In genomic region chr3:88369337-88369736, GRCh38 we compare ENCODE assay signal across 20 cellular contexts.
"Had no signal": no experiment of that assay in that cellular context is flagged by ENCODE, and none has a peak within 500 bp of the region (broad histone marks: within the 10 kb centered on the region; RNA-seq: fewer than 3 reads in every experiment).

No MANE protein-coding gene starts in this region.

- H3K36me3 ChIP-seq: esophagus squamous epithelium, gastroesophageal sphincter, lower lobe of right lung, neutrophil, suprapubic skin, thyroid gland had no signal

- H3K27ac Mint-ChIP-seq: nephron, type B pancreatic cell had no signal

- H3K27me3 ChIP-seq: esophagus squamous epithelium, gastroesophageal sphincter, neutrophil, suprapubic skin, thyroid gland had no signal

- H3K36me3 Mint-ChIP-seq: type B pancreatic cell had no signal

- H3K4me3 Mint-ChIP-seq: naive B cell, nephron, type B pancreatic cell had no signal

- ATAC-seq: gastroesophageal sphincter, left lobe of liver, lower lobe of right lung had no signal

- H3K9me3 ChIP-seq: esophagus squamous epithelium, neutrophil, suprapubic skin, thyroid gland had no signal

- H3K4me1 ChIP-seq: esophagus squamous epithelium, gastroesophageal sphincter, lower lobe of right lung, suprapubic skin, thyroid gland had no signal

- H3K27ac ChIP-seq: esophagus squamous epithelium, gastroesophageal sphincter, lower lobe of right lung, neutrophil, suprapubic skin, thyroid gland had no signal

- H3K27me3 Mint-ChIP-seq: naive B cell, type B pancreatic cell had no signal

- H3K4me3 ChIP-seq: esophagus squamous epithelium, gastroesophageal sphincter, lower lobe of right lung, suprapubic skin, thyroid gland had no signal

- DNase-seq: effector memory CD4-positive, alpha-beta T cell; esophagus squamous epithelium; foreskin fibroblast; glutamatergic neuron; islet precursor cell; lower lobe of right lung; mesenchymal stem cell; midbrain; naive B cell; posterior cingulate gyrus; small intestine; stimulated activated CD4-positive, alpha-beta T cell treated with anti-CD3 and anti-CD28 coated beads, Interleukin-2, amount 100 ng/mL, for 48 hours; stimulated activated naive CD4-positive, alpha-beta T cell treated with Interleukin-2 at 50 U/mL for 16 hours; thyroid gland had no signal
